Comparison of ENCODE assay signal across 20 cellular contexts in genomic region chr3:118447326-118447725, GRCh38.
"Had no signal": no experiment of that assay in that cellular context is flagged by ENCODE, and none has a peak within 500 bp of the region (broad histone marks: within the 10 kb centered on the region; RNA-seq: fewer than 3 reads in every experiment).

No MANE protein-coding gene starts in this region.

- H3K4me2 ChIP-seq: KMS-11, SK-N-SH had no signal

- H3K9me3 ChIP-seq: SK-N-SH had no signal

- H3K27ac ChIP-seq: KMS-11, RWPE1 had no signal

- DNase-seq: IMR-90, Kasumi-1, MM.1S, NCI-H1092 treated with DMSO at 0.1 percent for 48 hours, NCI-H1436, NCI-H187, NCI-H2029, NCI-H2081 treated with DMSO at 0.1 percent for 48 hours, NCI-H2227 treated with DMSO at 0.1 percent for 48 hours, NCI-H524, NCI-H526 treated with DMSO at 0.1 percent for 48 hours, NCI-H748 treated with DMSO at 0.1 percent for 48 hours, PC-3, SHP77, SK-N-SH, SW 1271 had no signal

- H3K9me2 ChIP-seq: SK-N-SH had no signal

- FAIRE-seq: HepG2 had no signal

- ATAC-seq: HepG2, Panc1, PC-3 had no signal

- H3K9ac ChIP-seq: KMS-11, SK-N-SH had no signal
